Comparison of ENCODE assay signal across 8 cellular contexts in the genomic region with DNA sequence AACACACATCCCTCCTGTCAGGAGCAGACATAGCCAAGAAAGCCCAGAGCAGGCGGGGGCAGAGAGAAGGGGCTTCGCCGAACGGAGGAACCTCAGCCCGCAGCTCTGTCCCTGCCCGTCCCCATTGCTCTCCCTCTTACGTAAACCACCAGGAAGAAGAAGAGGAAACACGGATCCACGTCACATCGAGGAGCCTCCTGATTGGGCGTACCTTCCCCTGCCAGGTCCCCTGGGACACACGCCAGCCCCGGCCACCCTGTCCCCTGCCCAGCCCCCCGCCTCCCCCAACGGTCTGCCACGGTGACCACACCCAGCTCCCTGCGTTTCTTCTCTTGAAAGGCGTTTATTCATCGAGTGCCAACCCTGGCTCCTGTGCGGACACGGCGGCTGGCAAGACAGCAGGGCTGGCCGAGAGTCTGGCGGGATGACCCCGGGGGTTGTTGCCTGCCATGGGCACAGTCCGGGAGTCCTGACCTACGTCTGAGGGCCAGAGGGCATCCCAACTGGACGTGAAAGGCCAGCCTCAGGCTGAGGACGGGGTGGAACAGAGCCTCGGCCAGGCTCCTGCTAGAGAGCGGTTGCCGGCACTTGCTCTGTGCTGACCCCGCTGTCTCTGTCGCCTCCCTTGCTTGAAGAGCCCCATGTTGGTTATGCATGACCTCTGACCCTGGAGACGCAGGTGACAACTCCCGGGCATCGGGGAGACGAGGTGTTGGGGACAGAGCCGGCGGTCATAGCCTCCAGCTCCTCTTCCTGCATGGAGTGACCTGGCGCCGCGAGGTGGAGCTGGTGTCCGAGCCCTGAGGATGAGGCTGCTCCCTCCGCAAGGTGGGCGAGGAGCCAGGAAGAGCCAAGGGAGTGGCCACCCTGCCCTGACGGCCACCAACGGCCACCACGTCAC. TPM values are rescaled to one million over a fixed set of nuclear protein-coding genes. Genes with fewer than 3 reads are reported as not detected.
A peak's percentile ranks its signal among the peaks of the same experiment; 100 is the strongest.
DNase-seq lines count a peak whose midpoint lies in the region; ATAC-seq and TF ChIP-seq lines count a peak whose summit lies in the region.

No MANE protein-coding gene starts in this region.

- CTCF ChIA-PET in CD8-positive, alpha-beta T cell (lab: Charles Lee), result no interaction called here

- H3K27ac ChIP-seq in CD8-positive, alpha-beta T cell (ENCODE audit: low read depth, low read length), result no peak overlapping the region
- H3K27ac ChIP-seq in brain microvascular endothelial cell, result no peak overlapping the region

- no peaks in the 10 kb centered on the region for H3K27me3 ChIP-seq in CD8-positive, alpha-beta T cell (ENCODE audit: insufficient read depth, low read length)
- H3K27me3 ChIP-seq in MG63 (no peaks in the 10 kb centered on the region), brain microvascular endothelial cell (replicated peaks) (peaks cover 22% of the 10 kb centered on the region)

- in situ Hi-C loops in brain microvascular endothelial cell (cut with HindIII; ENCODE audit: low pct_ligation_motif_present, low sequenced_read_pairs), result no loop called here

- H3K4me3 ChIP-seq in CD8-positive, alpha-beta T cell (ENCODE audit: low read depth, low read length), result no peak overlapping the region
- H3K4me3 ChIP-seq in MG63, result peak overlapping the region; percentile 25
- H3K4me3 ChIP-seq in brain microvascular endothelial cell (ENCODE audit: low read depth, low read length), result no peak overlapping the region

- ATAC-seq in CD8-positive, alpha-beta T cell, result no peak
- ATAC-seq in HG03280 (IDR thresholded peaks at IDR 0.05; ENCODE audit: unreplicated experiment) (no peak), HG03108 (IDR thresholded peaks at IDR 0.05; ENCODE audit: unreplicated experiment) (no peak), HG03045 (IDR thresholded peaks at IDR 0.05; ENCODE audit: unreplicated experiment) (no peak)

- intact Hi-C loops in CD8-positive, alpha-beta T cell (cut with DNase I, micrococcal nuclease), result no loop called here
- intact Hi-C loops in head of caudate nucleus (cut with DNase I), result no loop called here

- no peak overlapping the region for H3K27ac Mint-ChIP-seq in CD8-positive, alpha-beta T cell

- no peaks in the 10 kb centered on the region for H3K4me1 Mint-ChIP-seq in CD8-positive, alpha-beta T cell (ENCODE audit: low read depth)

- no peaks in the 10 kb centered on the region for H3K4me1 ChIP-seq in CD8-positive, alpha-beta T cell (ENCODE audit: insufficient read depth, low read length)

- DNase-seq in CD8-positive, alpha-beta T cell, result no peak
- DNase-seq in MG63 (peak; percentile 34), SKM-1 (lab: John Stamatoyannopoulos, UW; ENCODE audit: unreplicated experiment) (peak; percentile 76), head of caudate nucleus (peak; percentile 45 to 89 (median 70)), brain microvascular endothelial cell (no peak)

- H3K9me3 Mint-ChIP-seq in CD8-positive, alpha-beta T cell, result no peaks in the 10 kb centered on the region

- H3K4me3 Mint-ChIP-seq in CD8-positive, alpha-beta T cell, result peak overlapping the region; percentile 72

- no peaks in the 10 kb centered on the region for H3K36me3 ChIP-seq in CD8-positive, alpha-beta T cell (ENCODE audit: insufficient read depth, low read length)
- H3K36me3 ChIP-seq in MG63, result no peaks in the 10 kb centered on the region
- H3K36me3 ChIP-seq in brain microvascular endothelial cell (replicated peaks), result no peaks in the 10 kb centered on the region

- POLR2A ChIA-PET in CD8-positive, alpha-beta T cell (lab: Charles Lee), result no interaction called here

- H3K36me3 Mint-ChIP-seq in CD8-positive, alpha-beta T cell, result no peaks in the 10 kb centered on the region

- peaks cover 2% of the 10 kb centered on the region for H3K27me3 Mint-ChIP-seq in CD8-positive, alpha-beta T cell (ENCODE audit: low read depth)

- no peak for TF ChIP-seq CTCF in CD8-positive, alpha-beta T cell (IDR thresholded peaks at IDR 0.05)
- no peak for TF ChIP-seq CTCF in brain microvascular endothelial cell (IDR thresholded peaks at IDR 0.05; ENCODE audit: low read depth, low read length, missing control alignments)

- H3K9me3 ChIP-seq in CD8-positive, alpha-beta T cell (ENCODE audit: low read length), result no peaks in the 10 kb centered on the region
- H3K9me3 ChIP-seq in MG63, result no peaks in the 10 kb centered on the region

RNA-seq across cellular contexts. Expression of gene ACSF3, which starts 40.6 kb away (rescaled TPM):
- 10 to 100 TPM; 33.5 to 37.0 TPM for total RNA-seq in CD8-positive, alpha-beta T cell
- 11.0 and 21.8 TPM in 2 replicates for total RNA-seq in MG63 (2014; rRNA removed; shearing (Covaris generic); ENCODE audit: low replicate concordance)

Comparison
In these comparisons a context has a peak if more than half of its experiments do, and no peak if none do; other contexts are left out.
1. DNase-seq: peak in MG63 (single experiment), SKM-1 (single experiment) and head of caudate nucleus (42 of 42); none in CD8-positive, alpha-beta T cell (0 of 7) and brain microvascular endothelial cell (single experiment).